ENCODE assay signal across 1 cellular context in genomic region chr4:1726146-1726934, GRCh38.
TF ChIP-seq lines count a peak whose summit lies in the region.

No MANE protein-coding gene starts in this region.

TF ChIP-seq in HepG2, 621 proteins besides CTCF, POLR2A, EP300 and RAD21 (continued from another document and continues in another):
- TF ChIP-seq TEAD3 (CRISPR knock-in tag; optimal IDR thresholded peaks at IDR 0.05; ENCODE audit: borderline replicate concordance) (peak; percentile 29), ZSCAN9 (CRISPR knock-in tag; IDR thresholded peaks at IDR 0.05; ENCODE audit: borderline replicate concordance) (no peak), ZNF350 (CRISPR knock-in tag; IDR thresholded peaks at IDR 0.05; ENCODE audit: borderline replicate concordance, low read depth) (no peak), ZMYM4 (CRISPR knock-in tag; IDR thresholded peaks at IDR 0.05) (no peak), ZNF335 (CRISPR knock-in tag; IDR thresholded peaks at IDR 0.05) (0 out of 2 replicates have a peak, but pooled peaks have one; percentile 17), ARHGAP35 (CRISPR knock-in tag; IDR thresholded peaks at IDR 0.05; ENCODE audit: borderline replicate concordance) (no peak), ZFP90 (CRISPR knock-in tag; IDR thresholded peaks at IDR 0.05; ENCODE audit: borderline replicate concordance) (no peak), PHF5A (CRISPR knock-in tag; IDR thresholded peaks at IDR 0.05; ENCODE audit: low read depth, unreplicated experiment) (no peak), RCOR2 (CRISPR knock-in tag; IDR thresholded peaks at IDR 0.05) (no peak), ZNF776 (CRISPR knock-in tag; IDR thresholded peaks at IDR 0.05) (no peak), ZNF558 (CRISPR knock-in tag; IDR thresholded peaks at IDR 0.05; ENCODE audit: borderline replicate concordance) (no peak), ZNF205 (CRISPR knock-in tag; IDR thresholded peaks at IDR 0.05) (no peak), ZNF33A (CRISPR knock-in tag; IDR thresholded peaks at IDR 0.05; ENCODE audit: borderline replicate concordance) (no peak), ZNF224 (CRISPR knock-in tag; IDR thresholded peaks at IDR 0.05) (no peak), CREM (IDR thresholded peaks at IDR 0.05) (no peak), CREM (CRISPR knock-in tag; IDR thresholded peaks at IDR 0.05) (no peak), BHLHE40 (IDR thresholded peaks at IDR 0.05; ENCODE audit: low read length) (no peak), MAFG (CRISPR knock-in tag; IDR thresholded peaks at IDR 0.05) (no peak), ZNF75D (CRISPR knock-in tag; IDR thresholded peaks at IDR 0.05; ENCODE audit: borderline replicate concordance) (no peak), ELF3 (CRISPR knock-in tag; IDR thresholded peaks at IDR 0.05) (0 out of 2 replicates have a peak, but pooled peaks have one; percentile 19), KIAA2018 (CRISPR knock-in tag; IDR thresholded peaks at IDR 0.05; ENCODE audit: borderline replicate concordance) (no peak), GATAD2A (CRISPR knock-in tag; IDR thresholded peaks at IDR 0.05) (0 out of 2 replicates have a peak, but pooled peaks have one; percentile 16), GABPA (IDR thresholded peaks at IDR 0.05; ENCODE audit: low read depth, low read length) (no peak), GABPA (CRISPR knock-in tag; IDR thresholded peaks at IDR 0.05; ENCODE audit: low read depth) (no peak), ZNF556 (CRISPR knock-in tag; IDR thresholded peaks at IDR 0.05; ENCODE audit: borderline replicate concordance) (no peak), SMAD1 (CRISPR knock-in tag; IDR thresholded peaks at IDR 0.05; ENCODE audit: borderline replicate concordance, low read depth) (peak; percentile 57; the same call in 1 of the 2 replicates), ZNF598 (CRISPR knock-in tag; IDR thresholded peaks at IDR 0.05; ENCODE audit: borderline replicate concordance) (no peak), GPN1 (CRISPR knock-in tag; IDR thresholded peaks at IDR 0.05; ENCODE audit: borderline replicate concordance) (no peak), SKI (IDR thresholded peaks at IDR 0.05; ENCODE audit: partially characterized antibody) (no peak), ZNF850 (CRISPR knock-in tag; conservative IDR thresholded peaks at IDR 0.05) (no peak), TGIF2 (CRISPR knock-in tag; IDR thresholded peaks at IDR 0.05) (no peak), PAWR (CRISPR knock-in tag; IDR thresholded peaks at IDR 0.05; ENCODE audit: borderline replicate concordance) (no peak), ZNF3 (CRISPR knock-in tag; IDR thresholded peaks at IDR 0.05) (no peak), ZNF230 (CRISPR knock-in tag; IDR thresholded peaks at IDR 0.05) (no peak), ZNF329 (CRISPR knock-in tag; IDR thresholded peaks at IDR 0.05; ENCODE audit: low read depth) (no peak), ZMYM2 (CRISPR knock-in tag; IDR thresholded peaks at IDR 0.05) (no peak), ZNF564 (CRISPR knock-in tag; IDR thresholded peaks at IDR 0.05) (no peak), ZMAT3 (CRISPR knock-in tag; conservative IDR thresholded peaks at IDR 0.05) (no peak), ZNF619 (CRISPR knock-in tag; IDR thresholded peaks at IDR 0.05) (0 out of 2 replicates have a peak, but pooled peaks have one; percentile 46), FOXO4 (CRISPR knock-in tag; conservative IDR thresholded peaks at IDR 0.05) (no peak), ZNF138 (CRISPR knock-in tag; IDR thresholded peaks at IDR 0.05; ENCODE audit: low read depth) (no peak), ZNF337 (CRISPR knock-in tag; IDR thresholded peaks at IDR 0.05; ENCODE audit: borderline replicate concordance, low read depth) (no peak), RNF2 (conservative IDR thresholded peaks at IDR 0.05; ENCODE audit: low read depth) (no peak), TCF12 (IDR thresholded peaks at IDR 0.05) (no peak), TCF12 (CRISPR knock-in tag; IDR thresholded peaks at IDR 0.05) (no peak), CBX5 (CRISPR knock-in tag; IDR thresholded peaks at IDR 0.05; ENCODE audit: borderline replicate concordance) (no peak), POGK (CRISPR knock-in tag; conservative IDR thresholded peaks at IDR 0.05) (no peak), GFI1 (CRISPR knock-in tag; IDR thresholded peaks at IDR 0.05; ENCODE audit: borderline replicate concordance) (no peak), ZBTB44 (CRISPR knock-in tag; IDR thresholded peaks at IDR 0.05) (no peak), KLF16 (CRISPR knock-in tag; IDR thresholded peaks at IDR 0.05) (peak in 1 of 2 experiments; percentile 26; a peak in 1 of 4 replicates), ZNF10 (CRISPR knock-in tag; IDR thresholded peaks at IDR 0.05; ENCODE audit: borderline replicate concordance, low read depth) (no peak), KLF11 (CRISPR knock-in tag; IDR thresholded peaks at IDR 0.05) (no peak), ZNF333 (CRISPR knock-in tag; IDR thresholded peaks at IDR 0.05; ENCODE audit: borderline replicate concordance) (no peak)
- TF ChIP-seq, protein P1, sequence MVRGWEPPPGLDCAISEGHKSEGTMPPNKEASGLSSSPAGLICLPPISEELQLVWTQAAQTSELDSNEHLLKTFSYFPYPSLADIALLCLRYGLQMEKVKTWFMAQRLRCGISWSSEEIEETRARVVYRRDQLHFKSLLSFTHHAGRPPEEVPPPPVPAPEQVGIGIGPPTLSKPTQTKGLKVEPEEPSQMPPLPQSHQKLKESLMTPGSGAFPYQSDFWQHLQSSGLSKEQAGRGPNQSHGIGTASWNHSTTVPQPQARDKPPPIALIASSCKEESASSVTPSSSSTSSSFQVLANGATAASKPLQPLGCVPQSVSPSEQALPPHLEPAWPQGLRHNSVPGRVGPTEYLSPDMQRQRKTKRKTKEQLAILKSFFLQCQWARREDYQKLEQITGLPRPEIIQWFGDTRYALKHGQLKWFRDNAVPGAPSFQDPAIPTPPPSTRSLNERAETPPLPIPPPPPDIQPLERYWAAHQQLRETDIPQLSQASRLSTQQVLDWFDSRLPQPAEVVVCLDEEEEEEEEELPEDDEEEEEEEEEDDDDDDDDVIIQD (CRISPR knock-in tag; IDR thresholded peaks at IDR 0.05; ENCODE audit: low read depth) = no peak
- TF ChIP-seq, protein P2, sequence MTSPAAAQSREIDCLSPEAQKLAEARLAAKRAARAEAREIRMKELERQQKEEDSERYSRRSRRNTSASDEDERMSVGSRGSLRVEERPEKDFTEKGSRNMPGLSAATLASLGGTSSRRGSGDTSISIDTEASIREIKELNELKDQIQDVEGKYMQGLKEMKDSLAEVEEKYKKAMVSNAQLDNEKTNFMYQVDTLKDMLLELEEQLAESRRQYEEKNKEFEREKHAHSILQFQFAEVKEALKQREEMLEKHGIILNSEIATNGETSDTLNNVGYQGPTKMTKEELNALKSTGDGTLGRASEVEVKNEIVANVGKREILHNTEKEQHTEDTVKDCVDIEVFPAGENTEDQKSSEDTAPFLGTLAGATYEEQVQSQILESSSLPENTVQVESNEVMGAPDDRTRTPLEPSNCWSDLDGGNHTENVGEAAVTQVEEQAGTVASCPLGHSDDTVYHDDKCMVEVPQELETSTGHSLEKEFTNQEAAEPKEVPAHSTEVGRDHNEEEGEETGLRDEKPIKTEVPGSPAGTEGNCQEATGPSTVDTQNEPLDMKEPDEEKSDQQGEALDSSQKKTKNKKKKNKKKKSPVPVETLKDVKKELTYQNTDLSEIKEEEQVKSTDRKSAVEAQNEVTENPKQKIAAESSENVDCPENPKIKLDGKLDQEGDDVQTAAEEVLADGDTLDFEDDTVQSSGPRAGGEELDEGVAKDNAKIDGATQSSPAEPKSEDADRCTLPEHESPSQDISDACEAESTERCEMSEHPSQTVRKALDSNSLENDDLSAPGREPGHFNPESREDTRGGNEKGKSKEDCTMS (CRISPR knock-in tag; conservative IDR thresholded peaks at IDR 0.05) = no peak
- TF ChIP-seq, protein P3, sequence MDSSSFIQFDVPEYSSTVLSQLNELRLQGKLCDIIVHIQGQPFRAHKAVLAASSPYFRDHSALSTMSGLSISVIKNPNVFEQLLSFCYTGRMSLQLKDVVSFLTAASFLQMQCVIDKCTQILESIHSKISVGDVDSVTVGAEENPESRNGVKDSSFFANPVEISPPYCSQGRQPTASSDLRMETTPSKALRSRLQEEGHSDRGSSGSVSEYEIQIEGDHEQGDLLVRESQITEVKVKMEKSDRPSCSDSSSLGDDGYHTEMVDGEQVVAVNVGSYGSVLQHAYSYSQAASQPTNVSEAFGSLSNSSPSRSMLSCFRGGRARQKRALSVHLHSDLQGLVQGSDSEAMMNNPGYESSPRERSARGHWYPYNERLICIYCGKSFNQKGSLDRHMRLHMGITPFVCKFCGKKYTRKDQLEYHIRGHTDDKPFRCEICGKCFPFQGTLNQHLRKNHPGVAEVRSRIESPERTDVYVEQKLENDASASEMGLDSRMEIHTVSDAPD (CRISPR knock-in tag; IDR thresholded peaks at IDR 0.05) = no peak
